Comparison of ENCODE assay signal across 14 cellular contexts in the genomic region with DNA sequence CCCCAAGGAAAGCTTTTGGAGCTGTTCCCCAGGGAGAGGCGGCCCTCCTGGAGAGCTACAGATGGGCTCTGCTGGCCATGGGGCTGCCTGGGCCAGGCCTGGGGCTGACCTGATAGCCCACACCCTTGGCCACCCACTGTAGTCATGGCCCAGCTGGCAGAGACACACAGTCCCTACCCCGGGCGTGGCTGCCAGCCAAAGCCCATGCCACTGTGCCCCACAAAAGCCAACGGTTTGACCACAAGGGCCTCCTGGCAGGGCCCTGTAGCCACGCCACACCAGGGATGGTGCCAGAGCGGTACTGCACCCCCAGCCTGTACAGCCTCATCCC. TPM values are rescaled to one million over a fixed set of nuclear protein-coding genes. Genes with fewer than 3 reads are reported as not detected.
DNase-seq lines count a peak whose midpoint lies in the region; ATAC-seq, FAIRE-seq and TF ChIP-seq lines count a peak whose summit lies in the region.
"Had no signal": no experiment of that assay in that cellular context is flagged by ENCODE, and none has a peak within 500 bp of the region (broad histone marks: within the 10 kb centered on the region; RNA-seq: fewer than 3 reads in every experiment).

No MANE protein-coding gene starts in this region.

- intact Hi-C loops in posterior vena cava (cut with DNase I): no loop called here

- 89% methylated on average over 3 of the region's 6 CpGs for WGBS in A549 (ENCODE audit: missing lambda C conversion rate)

- POLR2A ChIA-PET in A549 (lab: Yijun Ruan, JAX): no interaction called here

- H3K4me2 ChIP-seq in A549: peak overlapping the region; percentile 63

- CTCF ChIA-PET in A549 (lab: Yijun Ruan, JAX): interaction anchor here (0.7 to 3.6 kb wide), 7 partner anchors 7 to 112 kb away, joined by 3 to 27 read pairs (median 5); no protein-coding TSS in a partner anchor

- H3K27ac ChIP-seq in A549: peak overlapping the region; percentile 52 to 77; a peak in 5 of 6 replicates
- H3K27ac ChIP-seq in WERI-Rb-1: no peak overlapping the region

- TF ChIP-seq CTCF in A549 (IDR thresholded peaks at IDR 0.05) (no peak), GM13976 (IDR thresholded peaks at IDR 0.05; ENCODE audit: borderline replicate concordance, control extremely low read depth, extremely low read depth, insufficient read depth, missing control alignments) (no peak), WERI-Rb-1 (IDR thresholded peaks at IDR 0.05; ENCODE audit: low read depth, low read length) (no peak)

- ATAC-seq in A549 (peak; percentile 35 to 42; a peak in 5 of 6 replicates), GM21515 (IDR thresholded peaks at IDR 0.05; ENCODE audit: unreplicated experiment) (no peak), GM21360 (IDR thresholded peaks at IDR 0.05; ENCODE audit: unreplicated experiment) (no peak)

- no peaks in the 10 kb centered on the region; the same call in 1 of the 2 replicates for H3K36me3 ChIP-seq in WERI-Rb-1

- no peaks in the 10 kb centered on the region for H3K27me3 ChIP-seq in WERI-Rb-1 (ENCODE audit: insufficient read depth, low read depth, severe bottlenecking)

- TF ChIP-seq RAD21 in A549 (conservative IDR thresholded peaks at IDR 0.05 in 1 of 2, IDR thresholded peaks at IDR 0.05 in 1 of 2): no peak

- no peak for TF ChIP-seq POLR2A in A549 (IDR thresholded peaks at IDR 0.05; ENCODE audit: low read length)

- FAIRE-seq in A549 (lab: Jason Lieb, UNC): no peak

- H3K9me3 ChIP-seq in A549: no peaks in the 10 kb centered on the region
- H3K9me3 ChIP-seq in WERI-Rb-1 (ENCODE audit: severe bottlenecking): no peaks in the 10 kb centered on the region

- H3K4me1 ChIP-seq in A549: peaks cover 31% of the 10 kb centered on the region

- in situ Hi-C loops in GM13976 (cut with MboI; ENCODE audit: low sequenced_read_pairs, unreplicated experiment): no loop called here

- TF ChIP-seq EP300 in A549 (IDR thresholded peaks at IDR 0.05): no peak

- DNase-seq in A549 (ENCODE audit: low read depth in 1 of 2, low spot score in 1 of 2): no peak
- DNase-seq in NCI-H69 (lab: John Stamatoyannopoulos, UW): peak; percentile 54
- DNase-seq in glomerular visceral epithelial cell (ENCODE audit: extremely low spot score): peak; percentile 23
- peak; percentile 67 for DNase-seq in posterior vena cava (ENCODE audit: low spot score)
- DNase-seq in GM13976 (ENCODE audit: low spot score): no peak
- DNase-seq in WERI-Rb-1: no peak
- DNase-seq: activated CD4-positive, CD25-positive, alpha-beta regulatory T cell treated with anti-CD3 and anti-CD28 coated beads, Interleukin-2, amount 50 U/mL, for 72 hours; islet precursor cell; NCI-H1092; NCI-H2227 treated with DMSO at 0.1 percent for 48 hours; retina; stimulated activated CD4-positive, alpha-beta T cell treated with anti-CD3 and anti-CD28 coated beads, Interleukin-4, amount 100 ng/mL, for 1 hour had no signal

- H3K4me3 ChIP-seq in A549 (no peak overlapping the region), WERI-Rb-1 (ENCODE audit: low read depth, low read length) (no peak overlapping the region)

TF ChIP-seq in A549, 52 proteins besides CTCF, POLR2A, EP300 and RAD21:
- TF ChIP-seq HEYL (CRISPR knock-in tag; IDR thresholded peaks at IDR 0.05) (no peak), HOXB5 (CRISPR knock-in tag; IDR thresholded peaks at IDR 0.05) (no peak), ZSCAN20 (CRISPR knock-in tag; IDR thresholded peaks at IDR 0.05) (no peak), SREBF2 (IDR thresholded peaks at IDR 0.05) (no peak), KDM5A (IDR thresholded peaks at IDR 0.05) (no peak), NR3C1 (IDR thresholded peaks at IDR 0.05) (no peak), TP53 (CRISPR knock-in tag; IDR thresholded peaks at IDR 0.05) (no peak), POLR2AphosphoS2 (conservative IDR thresholded peaks at IDR 0.05; ENCODE audit: low read length) (no peak), NPAS2 (CRISPR knock-in tag; IDR thresholded peaks at IDR 0.05; ENCODE audit: borderline replicate concordance) (no peak)
- TF ChIP-seq, protein P1, sequence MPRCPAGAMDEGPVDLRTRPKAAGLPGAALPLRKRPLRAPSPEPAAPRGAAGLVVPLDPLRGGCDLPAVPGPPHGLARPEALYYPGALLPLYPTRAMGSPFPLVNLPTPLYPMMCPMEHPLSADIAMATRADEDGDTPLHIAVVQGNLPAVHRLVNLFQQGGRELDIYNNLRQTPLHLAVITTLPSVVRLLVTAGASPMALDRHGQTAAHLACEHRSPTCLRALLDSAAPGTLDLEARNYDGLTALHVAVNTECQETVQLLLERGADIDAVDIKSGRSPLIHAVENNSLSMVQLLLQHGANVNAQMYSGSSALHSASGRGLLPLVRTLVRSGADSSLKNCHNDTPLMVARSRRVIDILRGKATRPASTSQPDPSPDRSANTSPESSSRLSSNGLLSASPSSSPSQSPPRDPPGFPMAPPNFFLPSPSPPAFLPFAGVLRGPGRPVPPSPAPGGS (IDR thresholded peaks at IDR 0.05): no peak
- TF ChIP-seq, protein P2, sequence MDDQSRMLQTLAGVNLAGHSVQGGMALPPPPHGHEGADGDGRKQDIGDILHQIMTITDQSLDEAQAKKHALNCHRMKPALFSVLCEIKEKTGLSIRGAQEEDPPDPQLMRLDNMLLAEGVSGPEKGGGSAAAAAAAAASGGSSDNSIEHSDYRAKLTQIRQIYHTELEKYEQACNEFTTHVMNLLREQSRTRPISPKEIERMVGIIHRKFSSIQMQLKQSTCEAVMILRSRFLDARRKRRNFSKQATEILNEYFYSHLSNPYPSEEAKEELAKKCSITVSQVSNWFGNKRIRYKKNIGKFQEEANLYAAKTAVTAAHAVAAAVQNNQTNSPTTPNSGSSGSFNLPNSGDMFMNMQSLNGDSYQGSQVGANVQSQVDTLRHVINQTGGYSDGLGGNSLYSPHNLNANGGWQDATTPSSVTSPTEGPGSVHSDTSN (IDR thresholded peaks at IDR 0.05): no peak
- TF ChIP-seq, protein P3, sequence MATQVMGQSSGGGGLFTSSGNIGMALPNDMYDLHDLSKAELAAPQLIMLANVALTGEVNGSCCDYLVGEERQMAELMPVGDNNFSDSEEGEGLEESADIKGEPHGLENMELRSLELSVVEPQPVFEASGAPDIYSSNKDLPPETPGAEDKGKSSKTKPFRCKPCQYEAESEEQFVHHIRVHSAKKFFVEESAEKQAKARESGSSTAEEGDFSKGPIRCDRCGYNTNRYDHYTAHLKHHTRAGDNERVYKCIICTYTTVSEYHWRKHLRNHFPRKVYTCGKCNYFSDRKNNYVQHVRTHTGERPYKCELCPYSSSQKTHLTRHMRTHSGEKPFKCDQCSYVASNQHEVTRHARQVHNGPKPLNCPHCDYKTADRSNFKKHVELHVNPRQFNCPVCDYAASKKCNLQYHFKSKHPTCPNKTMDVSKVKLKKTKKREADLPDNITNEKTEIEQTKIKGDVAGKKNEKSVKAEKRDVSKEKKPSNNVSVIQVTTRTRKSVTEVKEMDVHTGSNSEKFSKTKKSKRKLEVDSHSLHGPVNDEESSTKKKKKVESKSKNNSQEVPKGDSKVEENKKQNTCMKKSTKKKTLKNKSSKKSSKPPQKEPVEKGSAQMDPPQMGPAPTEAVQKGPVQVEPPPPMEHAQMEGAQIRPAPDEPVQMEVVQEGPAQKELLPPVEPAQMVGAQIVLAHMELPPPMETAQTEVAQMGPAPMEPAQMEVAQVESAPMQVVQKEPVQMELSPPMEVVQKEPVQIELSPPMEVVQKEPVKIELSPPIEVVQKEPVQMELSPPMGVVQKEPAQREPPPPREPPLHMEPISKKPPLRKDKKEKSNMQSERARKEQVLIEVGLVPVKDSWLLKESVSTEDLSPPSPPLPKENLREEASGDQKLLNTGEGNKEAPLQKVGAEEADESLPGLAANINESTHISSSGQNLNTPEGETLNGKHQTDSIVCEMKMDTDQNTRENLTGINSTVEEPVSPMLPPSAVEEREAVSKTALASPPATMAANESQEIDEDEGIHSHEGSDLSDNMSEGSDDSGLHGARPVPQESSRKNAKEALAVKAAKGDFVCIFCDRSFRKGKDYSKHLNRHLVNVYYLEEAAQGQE (IDR thresholded peaks at IDR 0.05): no peak

RNA-seq across cellular contexts. Expression of a gene that starts 15.2 kb away (rescaled TPM):
- polyA plus RNA-seq in A549 (2011; rRNA removed) (12.7 and 16.1 TPM in 2 replicates), A549 (2017; fragmentation: RNase III; extraction: RNeasy Plus Mini Kit Qiagen cat#74134 plus additional on column Dnase treatment) (28.4 to 29.5 TPM (median 29.2 TPM) in 3 replicates)
- polyA plus RNA-seq in A549 (2012; cell fraction: cytosol; rRNA removed): 24.7 and 31.7 TPM in 2 replicates
- polyA plus RNA-seq in A549 (2012; cell fraction: nucleus; rRNA removed): 60.5 and 64.5 TPM in 2 replicates
- polyA minus RNA-seq in A549 (2011; rRNA and poly(A)+ RNA removed): 16.6 and 18.9 TPM in 2 replicates
- 10 to 100 TPM; 73.5 to 77.7 TPM for total RNA-seq in posterior vena cava

RNA-seq across cellular contexts. Expression of a gene that starts 38.8 kb away (rescaled TPM):
- polyA plus RNA-seq in A549 (2011; rRNA removed) (13.0 and 15.3 TPM in 2 replicates), A549 (2017; fragmentation: RNase III; extraction: RNeasy Plus Mini Kit Qiagen cat#74134 plus additional on column Dnase treatment) (31.4 to 35.2 TPM (median 34.0 TPM) in 3 replicates)
- 19.7 and 31.3 TPM in 2 replicates for polyA plus RNA-seq in A549 (2012; cell fraction: cytosol; rRNA removed)
- 34.7 and 47.6 TPM in 2 replicates for polyA plus RNA-seq in A549 (2012; cell fraction: nucleus; rRNA removed)
- 16.1 and 19.3 TPM in 2 replicates for polyA minus RNA-seq in A549 (2011; rRNA and poly(A)+ RNA removed)
- total RNA-seq in posterior vena cava: 10 to 100 TPM; 25.0 to 29.1 TPM

Comparison
In these comparisons a context has a peak if more than half of its experiments do, and no peak if none do; other contexts are left out.
1. ATAC-seq: peak in A549 (2 of 2); none in GM21515 (single experiment) and GM21360 (single experiment).
2. DNase-seq: peak in NCI-H69 (single experiment), glomerular visceral epithelial cell (single experiment) and posterior vena cava (single experiment); none in A549 (0 of 2), GM13976 (single experiment) and WERI-Rb-1 (single experiment).